Comparison of ENCODE assay signal across 1 cellular context in the genomic region with DNA sequence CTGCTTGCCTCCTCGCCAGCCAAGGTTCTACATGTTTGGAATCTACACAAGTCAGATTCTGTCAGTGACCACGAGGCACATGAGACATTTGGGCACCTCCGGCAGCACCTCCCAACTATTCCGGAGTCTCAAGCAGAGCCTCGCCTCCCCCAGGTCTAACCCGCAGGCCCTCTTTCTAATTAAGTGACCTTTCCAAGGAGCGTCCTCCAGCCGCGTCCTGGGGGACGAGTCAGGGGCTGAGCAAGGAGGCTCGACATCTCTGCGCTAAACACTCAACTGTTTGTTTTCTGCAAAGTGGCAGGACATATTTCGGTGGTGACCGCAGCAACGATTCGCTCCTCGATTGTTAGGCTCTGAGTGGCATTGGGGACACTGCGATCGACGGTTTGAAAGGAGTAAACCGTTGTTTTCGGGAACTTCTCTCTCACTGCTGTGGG.
A peak's percentile ranks its signal among the peaks of the same experiment; 100 is the strongest.
TF ChIP-seq lines count a peak whose summit lies in the region.

No MANE protein-coding gene starts in this region.

TF ChIP-seq in H1, 55 proteins besides CTCF, POLR2A, EP300 and RAD21:
- TF ChIP-seq, protein P1, sequence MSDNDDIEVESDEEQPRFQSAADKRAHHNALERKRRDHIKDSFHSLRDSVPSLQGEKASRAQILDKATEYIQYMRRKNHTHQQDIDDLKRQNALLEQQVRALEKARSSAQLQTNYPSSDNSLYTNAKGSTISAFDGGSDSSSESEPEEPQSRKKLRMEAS (IDR thresholded peaks at IDR 0.05): peak; percentile 55; the same call in 1 of the 2 replicates
- no peak for TF ChIP-seq NANOG (IDR thresholded peaks at IDR 0.05; ENCODE audit: insufficient read depth, low read depth, low read length, poor library complexity, severe bottlenecking)
- TF ChIP-seq SIN3A (conservative IDR thresholded peaks at IDR 0.05 in 1 of 2, IDR thresholded peaks at IDR 0.05 in 1 of 2; ENCODE audit: low read depth in 1 of 2, low read length in 2 of 2): 0 out of 4 replicates have a peak, but pooled peaks of 1 of the 2 experiments have one; percentile 17
- TF ChIP-seq YY1 (IDR thresholded peaks at IDR 0.05; ENCODE audit: low read depth, low read length): no peak
TF ChIP-seq in H1: peak in this region for 2.
